ENCODE assay signal across 8 cellular contexts in genomic region chr17:41919165-41919817, GRCh38. TPM values are rescaled to one million over a fixed set of nuclear protein-coding genes. Genes with fewer than 3 reads are reported as not detected.
A peak's percentile ranks its signal among the peaks of the same experiment; 100 is the strongest.
DNase-seq lines count a peak whose midpoint lies in the region; ATAC-seq and TF ChIP-seq lines count a peak whose summit lies in the region.

No MANE protein-coding gene starts in this region.

- H3K9me3 Mint-ChIP-seq in memory B cell = no peaks in the 10 kb centered on the region

- H3K9me3 ChIP-seq in thyroid gland = no peaks in the 10 kb centered on the region

- peaks cover 18 to 25% of the 10 kb centered on the region in 2 donors for H3K4me1 ChIP-seq in thyroid gland

- TF ChIP-seq CTCF in GM12875 (IDR thresholded peaks at IDR 0.05; ENCODE audit: borderline replicate concordance, insufficient read depth, low read depth, low read length) (no peak), coronary artery (IDR thresholded peaks at IDR 0.05) (no peak), thyroid gland (IDR thresholded peaks at IDR 0.05) (no peak)

- peak; percentile 3 for ATAC-seq in HG02981 (IDR thresholded peaks at IDR 0.05; ENCODE audit: unreplicated experiment)
- no peak for ATAC-seq in memory B cell (ENCODE audit: low read depth)
- ATAC-seq in GM18511 (IDR thresholded peaks at IDR 0.05; ENCODE audit: unreplicated experiment) = no peak

- H3K27me3 ChIP-seq in thyroid gland = no peaks in the 10 kb centered on the region

- no peaks in the 10 kb centered on the region for H3K27me3 Mint-ChIP-seq in memory B cell

- intact Hi-C loops in thyroid gland (cut with DNase I) = no loop called here

- peak overlapping the region; percentile 91 for H3K27ac Mint-ChIP-seq in memory B cell

- peak overlapping the region; percentile 71 to 92 for H3K27ac ChIP-seq in coronary artery
- peak overlapping the region; percentile 41 to 81 (median 79) for H3K27ac ChIP-seq in thyroid gland

- no peak for TF ChIP-seq POLR2A in thyroid gland (IDR thresholded peaks at IDR 0.05)

- H3K4me3 Mint-ChIP-seq in memory B cell = peak overlapping the region; percentile 98

- no peaks in the 10 kb centered on the region for H3K36me3 ChIP-seq in thyroid gland

- peaks cover 22% of the 10 kb centered on the region for H3K4me1 Mint-ChIP-seq in memory B cell

- no peaks in the 10 kb centered on the region for H3K36me3 Mint-ChIP-seq in memory B cell

- 3 to 7% methylated on average over 4 to 20 of the region's 33 CpGs for WGBS in thyroid gland, 2 donors

- H3K4me3 ChIP-seq in GM12875 (ENCODE audit: low read depth, low read length) (peak overlapping the region; percentile 97), coronary artery (peak overlapping the region; percentile 88), thyroid gland (replicated peaks in 1 of 3) (peak overlapping the region in 1 of 3 donors; percentile 73)

- peak; percentile 100 for DNase-seq in NCI-H82 (lab: John Stamatoyannopoulos, UW)
- DNase-seq in coronary artery (ENCODE audit: low spot score) = no peak
- DNase-seq in memory B cell (ENCODE audit: low spot score in 2 of 2) = no peak
- DNase-seq in thyroid gland = no peak
- DNase-seq in stimulated activated CD8-positive, alpha-beta memory T cell treated with anti-CD3 and anti-CD28 coated beads, Interleukin-4, amount 100 ng/mL, for 48 hours = no peak

RNA-seq across cellular contexts. Expression of gene ACLY, which starts 0.5 kb away (rescaled TPM):
- total RNA-seq in thyroid gland = 10 to 100 TPM; 62.6 to 85.2 (median 78.8) TPM

RNA-seq across cellular contexts. Expression of gene ODAD4, which starts 11.1 kb away (rescaled TPM):
- total RNA-seq in thyroid gland = 1 to 10 TPM; 3.0 to 8.2 (median 3.8) TPM

RNA-seq across cellular contexts. Expression of gene CNP, which starts 47.3 kb away (rescaled TPM):
- 10 to 100 TPM; 41.8 to 65.2 (median 53.8) TPM for total RNA-seq in thyroid gland

RNA-seq across cellular contexts. Expression of gene KLHL11, which starts 54.1 kb away (rescaled TPM):
- total RNA-seq in thyroid gland = 10 to 100 TPM; 46.0 to 60.7 (median 46.9) TPM
